Comparison of ENCODE assay signal across 1 cellular context in the genomic region with DNA sequence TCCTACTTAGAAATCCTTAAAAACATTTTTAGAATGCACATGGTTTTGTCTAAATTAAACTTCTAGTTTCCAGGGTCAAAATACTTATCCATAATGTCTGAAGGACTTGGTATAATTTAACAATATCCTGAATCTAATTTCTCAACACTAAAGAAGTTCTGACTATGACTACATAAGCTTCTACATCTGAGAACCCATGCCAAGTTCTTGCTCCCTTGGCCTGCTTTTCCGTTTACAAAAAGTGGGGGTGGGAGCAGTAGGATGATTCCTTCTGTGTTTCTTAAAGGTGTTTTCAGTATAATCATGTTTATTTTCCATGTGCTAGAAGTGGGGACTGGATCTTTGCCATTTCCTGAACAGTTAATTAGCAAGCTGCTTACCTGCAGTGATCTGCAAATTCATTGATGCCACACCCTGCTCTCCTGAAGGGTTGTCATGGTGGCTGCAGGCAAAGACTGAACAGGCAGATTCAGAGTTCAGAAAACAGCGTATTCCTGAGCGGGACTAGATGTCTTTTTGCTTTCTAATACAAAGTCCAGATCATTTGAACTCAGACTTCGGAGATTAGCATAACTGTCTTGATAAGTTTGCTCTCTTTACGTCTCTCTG.
TF ChIP-seq lines count a peak whose summit lies in the region.

No MANE protein-coding gene starts in this region.

TF ChIP-seq in SK-N-SH, 30 proteins besides CTCF, POLR2A, EP300 and RAD21:
- no peak for TF ChIP-seq MEF2A (IDR thresholded peaks at IDR 0.05; ENCODE audit: borderline replicate concordance, low read depth)
- TF ChIP-seq, protein P1, sequence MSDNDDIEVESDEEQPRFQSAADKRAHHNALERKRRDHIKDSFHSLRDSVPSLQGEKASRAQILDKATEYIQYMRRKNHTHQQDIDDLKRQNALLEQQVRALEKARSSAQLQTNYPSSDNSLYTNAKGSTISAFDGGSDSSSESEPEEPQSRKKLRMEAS (IDR thresholded peaks at IDR 0.05; ENCODE audit: low read depth): no peak
- TF ChIP-seq POLR2AphosphoS5 (IDR thresholded peaks at IDR 0.05; ENCODE audit: low read depth, low read length): no peak
- no peak for TF ChIP-seq SMC3 (IDR thresholded peaks at IDR 0.05; ENCODE audit: low read depth, low read length)
- TF ChIP-seq, protein P2, sequence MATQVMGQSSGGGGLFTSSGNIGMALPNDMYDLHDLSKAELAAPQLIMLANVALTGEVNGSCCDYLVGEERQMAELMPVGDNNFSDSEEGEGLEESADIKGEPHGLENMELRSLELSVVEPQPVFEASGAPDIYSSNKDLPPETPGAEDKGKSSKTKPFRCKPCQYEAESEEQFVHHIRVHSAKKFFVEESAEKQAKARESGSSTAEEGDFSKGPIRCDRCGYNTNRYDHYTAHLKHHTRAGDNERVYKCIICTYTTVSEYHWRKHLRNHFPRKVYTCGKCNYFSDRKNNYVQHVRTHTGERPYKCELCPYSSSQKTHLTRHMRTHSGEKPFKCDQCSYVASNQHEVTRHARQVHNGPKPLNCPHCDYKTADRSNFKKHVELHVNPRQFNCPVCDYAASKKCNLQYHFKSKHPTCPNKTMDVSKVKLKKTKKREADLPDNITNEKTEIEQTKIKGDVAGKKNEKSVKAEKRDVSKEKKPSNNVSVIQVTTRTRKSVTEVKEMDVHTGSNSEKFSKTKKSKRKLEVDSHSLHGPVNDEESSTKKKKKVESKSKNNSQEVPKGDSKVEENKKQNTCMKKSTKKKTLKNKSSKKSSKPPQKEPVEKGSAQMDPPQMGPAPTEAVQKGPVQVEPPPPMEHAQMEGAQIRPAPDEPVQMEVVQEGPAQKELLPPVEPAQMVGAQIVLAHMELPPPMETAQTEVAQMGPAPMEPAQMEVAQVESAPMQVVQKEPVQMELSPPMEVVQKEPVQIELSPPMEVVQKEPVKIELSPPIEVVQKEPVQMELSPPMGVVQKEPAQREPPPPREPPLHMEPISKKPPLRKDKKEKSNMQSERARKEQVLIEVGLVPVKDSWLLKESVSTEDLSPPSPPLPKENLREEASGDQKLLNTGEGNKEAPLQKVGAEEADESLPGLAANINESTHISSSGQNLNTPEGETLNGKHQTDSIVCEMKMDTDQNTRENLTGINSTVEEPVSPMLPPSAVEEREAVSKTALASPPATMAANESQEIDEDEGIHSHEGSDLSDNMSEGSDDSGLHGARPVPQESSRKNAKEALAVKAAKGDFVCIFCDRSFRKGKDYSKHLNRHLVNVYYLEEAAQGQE (IDR thresholded peaks at IDR 0.05; ENCODE audit: low read depth, low read length): no peak
- no peak for TF ChIP-seq CHD2 (IDR thresholded peaks at IDR 0.05; ENCODE audit: low read length, partially characterized antibody)
- no peak for TF ChIP-seq JUND (IDR thresholded peaks at IDR 0.05)
- TF ChIP-seq EZH2phosphoT487 (IDR thresholded peaks at IDR 0.05; ENCODE audit: borderline replicate concordance, low read depth): no peak
